ENCODE assay signal across 31 cellular contexts in the genomic region with DNA sequence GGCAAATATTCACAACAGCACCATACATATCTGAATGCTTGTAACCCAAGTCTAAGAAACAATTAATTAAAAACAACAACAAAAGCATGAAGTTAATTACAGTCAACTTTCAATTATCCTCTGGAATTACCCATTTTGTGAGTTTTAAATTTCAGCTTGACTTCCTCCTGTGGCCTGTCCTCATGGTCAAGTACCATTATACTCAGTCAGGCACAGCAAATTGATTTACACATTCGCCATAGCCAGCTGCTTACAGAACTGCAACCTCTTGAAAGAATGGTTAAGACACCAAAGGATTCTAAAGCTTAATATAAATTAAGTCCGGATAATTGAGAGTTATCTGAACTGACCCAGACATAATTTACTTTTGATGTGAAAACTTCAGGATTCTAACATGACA.
DNase-seq lines count a peak whose midpoint lies in the region; ATAC-seq, FAIRE-seq and TF ChIP-seq lines count a peak whose summit lies in the region.
"Had no signal": no experiment of that assay in that cellular context is flagged by ENCODE, and none has a peak within 500 bp of the region (broad histone marks: within the 10 kb centered on the region; RNA-seq: fewer than 3 reads in every experiment).

No MANE protein-coding gene starts in this region.

- H3K27ac ChIP-seq in HUES6 (ENCODE audit: low read depth, low read length) (peak overlapping the region; percentile 80; the same call in 1 of the 2 replicates), H1 (ENCODE audit: low read depth, low read length) (no peak overlapping the region), upper lobe of left lung (peak overlapping the region in 1 of 4 donors; percentile 13)
- H3K27ac ChIP-seq: esophagus squamous epithelium, foreskin keratinocyte, neutrophil, PC-9, right atrium auricular region, suprapubic skin had no signal

- H2BK12ac ChIP-seq in H1 (ENCODE audit: low read depth, low read length), result no peak overlapping the region

- TF ChIP-seq EP300 in H1 (IDR thresholded peaks at IDR 0.05; ENCODE audit: borderline replicate concordance in 1 of 2, low read depth in 2 of 2, low read length in 2 of 2) (no peak), upper lobe of left lung (IDR thresholded peaks at IDR 0.05) (no peak)

- H4K8ac ChIP-seq in H1 (ENCODE audit: extremely low read depth, insufficient read depth, low read length), result no peak overlapping the region

- no peak overlapping the region; the same call in 1 of the 2 replicates for H3K18ac ChIP-seq in H1 (ENCODE audit: extremely low read depth, low read length)

- no peak overlapping the region for H4K91ac ChIP-seq in H1 (replicated peaks; ENCODE audit: insufficient read length, low read length)

- H2BK5ac ChIP-seq in H1 (ENCODE audit: low read depth, low read length), result no peak overlapping the region

- DNase-seq in DMS79 (lab: John Stamatoyannopoulos, UW) (peak; percentile 50), NCI-H2227 (lab: John Stamatoyannopoulos, UW; ENCODE audit: unreplicated experiment) (peak; percentile 7), H1 (ENCODE audit: low read depth in 1 of 2, low spot score in 2 of 2) (no peak), mesenteric fat pad (ENCODE audit: low spot score) (no peak), upper lobe of left lung (no peak)
- DNase-seq: activated CD4-positive, alpha-beta memory T cell treated with anti-CD3 and anti-CD28 coated beads for 36 hours; activated CD8-positive, alpha-beta memory T cell treated with anti-CD3 and anti-CD28 coated beads, Interleukin-2, amount 50 U/mL, for 4 hours; activated naive CD4-positive, alpha-beta T cell treated with Interleukin-2 at 50 U/mL for 16 hours; C1 segment of cervical spinal cord; dermis blood vessel endothelial cell; esophagus squamous epithelium; foreskin keratinocyte; H7; heart left ventricle; Kasumi-1; naive thymus-derived CD4-positive, alpha-beta T cell; NCI-H1930; PC-9; posterior cingulate gyrus; stimulated activated CD4-positive, alpha-beta T cell treated with anti-CD3 and anti-CD28 coated beads, Interleukin-1b, Interleukin-23, amount 100 ng/mL, for 48 hours; stimulated activated naive CD4-positive, alpha-beta T cell treated with Interleukin-2 at 50 U/mL for 16 hours; T-helper 17 cell had no signal

- no peak overlapping the region for H4K5ac ChIP-seq in H1 (ENCODE audit: insufficient read length, low read depth, low read length)

- H3K4me1 ChIP-seq in HUES6 (ENCODE audit: control insufficient read depth, insufficient read depth, low read length) (peaks cover 56% of the 10 kb centered on the region), H1 (replicated peaks in 1 of 4; ENCODE audit: control insufficient read depth in 3 of 4, insufficient read depth in 4 of 4, low read length in 3 of 4) (peaks cover 0 to 23% (median 7%) of the 10 kb centered on the region in 4 experiments; a peak in 4 of 7 replicates), upper lobe of left lung (peaks cover 5 to 8% (median 6%) of the 10 kb centered on the region in 4 donors)
- H3K4me1 ChIP-seq: foreskin keratinocyte had no signal

- H3K9me3 ChIP-seq in HUES6 (ENCODE audit: control insufficient read depth, insufficient read depth, low read depth, low read length) (no peaks in the 10 kb centered on the region), H1 (ENCODE audit: insufficient read depth in 2 of 2, low read depth in 1 of 2, low read length in 1 of 2) (no peaks in the 10 kb centered on the region), upper lobe of left lung (no peaks in the 10 kb centered on the region)
- H3K9me3 ChIP-seq: esophagus squamous epithelium, heart left ventricle, neutrophil, right atrium auricular region, suprapubic skin had no signal

- no peak for TF ChIP-seq RAD21 in H1 (IDR thresholded peaks at IDR 0.05 in 1 of 2, conservative IDR thresholded peaks at IDR 0.05 in 1 of 2; ENCODE audit: low read depth in 2 of 2, low read length in 2 of 2)

- H2BK120ac ChIP-seq in H1 (replicated peaks; ENCODE audit: low read depth, low read length), result no peak overlapping the region

- TF ChIP-seq CTCF in H1 (IDR thresholded peaks at IDR 0.05; ENCODE audit: control extremely low read depth in 1 of 3, insufficient read depth in 1 of 3, low read depth in 1 of 3, low read length in 3 of 3) (no peak), upper lobe of left lung (IDR thresholded peaks at IDR 0.05) (no peak)

- no peak overlapping the region for H2BK15ac ChIP-seq in H1 (ENCODE audit: low read length)

- H3K36me3 ChIP-seq in HUES6 (ENCODE audit: control insufficient read depth, insufficient read depth, low read length), result no peaks in the 10 kb centered on the region; the same call in 1 of the 2 replicates
- H3K36me3 ChIP-seq in H1 (ENCODE audit: control insufficient read depth in 2 of 4, insufficient read depth in 4 of 4, low read length in 3 of 4), result no peaks in the 10 kb centered on the region
- peaks cover 0 to 11% (median 2%) of the 10 kb centered on the region in 4 donors for H3K36me3 ChIP-seq in upper lobe of left lung
- H3K36me3 ChIP-seq: neutrophil had no signal

- no peak overlapping the region for H2BK20ac ChIP-seq in H1 (ENCODE audit: low read length)

- 84% methylated on average over 2 of the region's 2 CpGs; no CpG with 5 or more reads in 1 of the 2 experiments for WGBS in H1 (ENCODE audit: extremely low coverage in 1 of 2, insufficient coverage in 1 of 2, insufficient read length in 1 of 2, insufficient replicate concordance in 2 of 2, low coverage in 1 of 2, low lambda C conversion rate in 2 of 2, missing lambda C conversion rate in 1 of 2), 2 experiments
- 74 to 93% methylated on average over 2 of the region's 2 CpGs for WGBS in upper lobe of left lung, 2 donors

- no peaks in the 10 kb centered on the region for H3K23me2 ChIP-seq in H1 (ENCODE audit: low read depth, low read length)

- H3K23ac ChIP-seq in H1 (ENCODE audit: insufficient read length), result no peak overlapping the region

- no peaks in the 10 kb centered on the region for H4K20me1 ChIP-seq in H1 (replicated peaks in 1 of 2; ENCODE audit: control insufficient read depth in 1 of 2, insufficient read depth in 2 of 2, low read length in 2 of 2)

- H3K79me2 ChIP-seq in H1 (ENCODE audit: control insufficient read depth in 1 of 2, insufficient read depth in 2 of 2, low read length in 2 of 2), result no peaks in the 10 kb centered on the region

- CTCF ChIA-PET in H1 (lab: Charles Lee; ENCODE audit: partially characterized antibody), result interaction anchor here (3.1 kb wide), 1 partner anchor 60 kb away, joined by 16 read pairs; no protein-coding TSS in a partner anchor

- H3K4me2 ChIP-seq in H1 (ENCODE audit: insufficient read depth in 1 of 2, low read depth in 2 of 2, low read length in 2 of 2), result no peak overlapping the region
- H3K4me2 ChIP-seq: PC-9 had no signal

- H3K9ac ChIP-seq in HUES6 (ENCODE audit: low read length) (no peak overlapping the region), H1 (replicated peaks in 1 of 4; ENCODE audit: extremely low read depth in 1 of 4, low read depth in 3 of 4, low read length in 3 of 4) (no peak overlapping the region)

- H2AFZ ChIP-seq in H1 (ENCODE audit: low read length), result no peak overlapping the region
- H2AFZ ChIP-seq: PC-9 had no signal

- H3K27me3 ChIP-seq in HUES6 (ENCODE audit: control insufficient read depth, insufficient read depth, low read length) (no peaks in the 10 kb centered on the region), H1 (replicated peaks in 1 of 4; ENCODE audit: control insufficient read depth in 3 of 4, extremely low read depth in 1 of 4, insufficient read depth in 3 of 4, low read length in 3 of 4) (no peaks in the 10 kb centered on the region), upper lobe of left lung (no peaks in the 10 kb centered on the region)
- H3K27me3 ChIP-seq: esophagus squamous epithelium, foreskin keratinocyte, heart left ventricle, neutrophil, right atrium auricular region, suprapubic skin had no signal

- POLR2A ChIA-PET in H1 (lab: Charles Lee; ENCODE audit: partially characterized antibody), result interaction anchor here (0.8 kb wide), 1 partner anchor 13 kb away, joined by 3 read pairs; no protein-coding TSS in a partner anchor

- no peak overlapping the region for H3K4ac ChIP-seq in H1 (replicated peaks; ENCODE audit: insufficient read length, low read depth, low read length)

- H3K56ac ChIP-seq in H1 (replicated peaks; ENCODE audit: insufficient read length, low read depth, low read length), result no peak overlapping the region

- no peak overlapping the region for H3K4me3 ChIP-seq in HUES6 (ENCODE audit: low read depth, low read length)
- no peak overlapping the region for H3K4me3 ChIP-seq in H1 (ENCODE audit: extremely low read depth in 1 of 4, insufficient read depth in 2 of 4, low read depth in 3 of 4, low read length in 4 of 4)
- H3K4me3 ChIP-seq in upper lobe of left lung, result no peak overlapping the region
- H3K4me3 ChIP-seq: esophagus squamous epithelium, heart left ventricle, PC-9, right atrium auricular region, suprapubic skin had no signal

- H2AK5ac ChIP-seq in H1 (ENCODE audit: low read depth, low read length), result no peak overlapping the region

- peak; percentile 74 for FAIRE-seq in H1 (lab: Jason Lieb, UNC)
- FAIRE-seq: endometrium, keratinocyte, TTC549 had no signal

- ATAC-seq in HG02798 (IDR thresholded peaks at IDR 0.05; ENCODE audit: poor library complexity, unreplicated experiment) (no peak), HG03469 (IDR thresholded peaks at IDR 0.05; ENCODE audit: unreplicated experiment) (no peak), upper lobe of left lung (ENCODE audit: low FRiP score in 2 of 2) (no peak)
- ATAC-seq: foreskin keratinocyte; heart left ventricle; naive thymus-derived CD4-positive, alpha-beta T cell; T-helper 17 cell had no signal

- H3K79me1 ChIP-seq in H1 (ENCODE audit: low read depth, low read length), result no peaks in the 10 kb centered on the region

- TF ChIP-seq POLR2A in H1 (IDR thresholded peaks at IDR 0.05; ENCODE audit: control extremely low read depth in 1 of 2, low read depth in 2 of 2, low read length in 2 of 2) (no peak), upper lobe of left lung (IDR thresholded peaks at IDR 0.05) (no peak)

- H3K14ac ChIP-seq in H1 (ENCODE audit: insufficient read length), result no peak overlapping the region

TF ChIP-seq in H1, 55 proteins besides CTCF, POLR2A, EP300 and RAD21 (continues in another document):
- TF ChIP-seq SAP30 (IDR thresholded peaks at IDR 0.05; ENCODE audit: insufficient read depth, insufficient replicate concordance, low read length), result no peak
- TF ChIP-seq JUND (IDR thresholded peaks at IDR 0.05; ENCODE audit: low read length), result no peak
- TF ChIP-seq JUN (IDR thresholded peaks at IDR 0.05; ENCODE audit: low read depth, low read length), result no peak
- TF ChIP-seq, protein P1, sequence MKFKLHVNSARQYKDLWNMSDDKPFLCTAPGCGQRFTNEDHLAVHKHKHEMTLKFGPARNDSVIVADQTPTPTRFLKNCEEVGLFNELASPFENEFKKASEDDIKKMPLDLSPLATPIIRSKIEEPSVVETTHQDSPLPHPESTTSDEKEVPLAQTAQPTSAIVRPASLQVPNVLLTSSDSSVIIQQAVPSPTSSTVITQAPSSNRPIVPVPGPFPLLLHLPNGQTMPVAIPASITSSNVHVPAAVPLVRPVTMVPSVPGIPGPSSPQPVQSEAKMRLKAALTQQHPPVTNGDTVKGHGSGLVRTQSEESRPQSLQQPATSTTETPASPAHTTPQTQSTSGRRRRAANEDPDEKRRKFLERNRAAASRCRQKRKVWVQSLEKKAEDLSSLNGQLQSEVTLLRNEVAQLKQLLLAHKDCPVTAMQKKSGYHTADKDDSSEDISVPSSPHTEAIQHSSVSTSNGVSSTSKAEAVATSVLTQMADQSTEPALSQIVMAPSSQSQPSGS (IDR thresholded peaks at IDR 0.05; ENCODE audit: low read length), result no peak

Comparison
In these comparisons a context has a peak if more than half of its experiments do, and no peak if none do; other contexts are left out.
1. DNase-seq: peak in DMS79 (single experiment) and NCI-H2227 (single experiment); none in H1 (0 of 2), mesenteric fat pad (single experiment) and upper lobe of left lung (0 of 2).